10 cellular contexts compared by ENCODE assay signal in the genomic region with DNA sequence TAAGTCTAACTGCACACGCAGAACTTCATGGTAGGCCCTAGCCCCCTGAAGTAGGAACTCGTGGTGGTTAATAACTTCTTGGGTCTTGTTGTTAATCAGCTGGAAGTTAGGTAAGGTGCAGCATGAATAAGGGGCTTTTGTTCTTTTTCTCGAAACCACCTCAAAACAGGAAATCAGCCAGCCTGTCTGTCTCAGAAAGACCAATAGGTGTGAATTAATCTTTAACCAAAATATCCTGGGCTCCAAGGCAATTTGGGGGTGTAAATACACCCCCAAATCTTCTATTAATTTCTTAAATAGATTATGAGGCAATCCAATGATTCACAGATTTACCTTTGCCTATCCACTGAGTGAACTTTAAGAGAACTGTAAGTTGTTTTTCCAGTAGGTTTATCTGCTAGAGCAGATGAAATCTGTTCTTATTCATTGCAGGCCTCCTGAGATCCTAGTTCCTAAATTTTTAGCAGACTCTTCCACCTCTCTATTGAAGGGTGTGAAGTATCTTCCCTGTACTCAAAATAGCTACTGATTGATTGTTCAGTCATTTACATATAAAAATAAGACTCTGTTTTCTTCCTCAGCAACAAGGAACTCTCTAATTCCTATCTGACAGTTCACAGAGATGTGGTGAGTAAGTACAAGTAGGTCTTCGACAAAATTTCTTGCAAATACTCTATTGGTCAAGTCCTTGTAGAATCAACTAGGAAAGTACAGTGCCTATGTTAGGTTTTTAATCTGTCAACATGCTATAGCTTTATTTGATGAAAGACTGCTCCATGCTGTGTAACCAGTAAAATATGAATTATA.
A peak's percentile ranks its signal among the peaks of the same experiment; 100 is the strongest.
DNase-seq lines count a peak whose midpoint lies in the region; ATAC-seq and TF ChIP-seq lines count a peak whose summit lies in the region.
"Had no signal": no experiment of that assay in that cellular context is flagged by ENCODE, and none has a peak within 500 bp of the region (broad histone marks: within the 10 kb centered on the region; RNA-seq: fewer than 3 reads in every experiment).

No MANE protein-coding gene starts in this region.

- H3K27me3 Mint-ChIP-seq in CD8-positive, alpha-beta T cell (ENCODE audit: low read depth), result no peaks in the 10 kb centered on the region

- no peaks in the 10 kb centered on the region for H3K36me3 Mint-ChIP-seq in CD8-positive, alpha-beta T cell

- peaks cover 16% of the 10 kb centered on the region for H3K4me1 ChIP-seq in CD8-positive, alpha-beta T cell (ENCODE audit: insufficient read depth, low read length)
- H3K4me1 ChIP-seq in fibroblast of lung (ENCODE audit: control insufficient read depth, extremely low read depth, insufficient read depth, low read length), result no peaks in the 10 kb centered on the region
- no peaks in the 10 kb centered on the region for H3K4me1 ChIP-seq in colonic mucosa
- H3K4me1 ChIP-seq: foreskin keratinocyte had no signal

- no peaks in the 10 kb centered on the region for H3K9me3 ChIP-seq in CD8-positive, alpha-beta T cell (ENCODE audit: low read length)
- H3K9me3 ChIP-seq in fibroblast of lung (ENCODE audit: control insufficient read depth, insufficient read depth, low read depth, low read length) (no peaks in the 10 kb centered on the region), colonic mucosa (no peaks in the 10 kb centered on the region)

- DNase-seq in CD8-positive, alpha-beta T cell, result no peak
- DNase-seq in fibroblast of lung (ENCODE audit: low read depth in 2 of 2) (peak; percentile 17 to 50), omental fat pad (ENCODE audit: low spot score) (no peak), colonic mucosa (no peak), T1000 (lab: John Stamatoyannopoulos, UW) (no peak)
- no peak for DNase-seq in stimulated activated CD4-positive, alpha-beta T cell treated with anti-CD3 and anti-CD28 coated beads, Interleukin-2, amount 100 ng/mL, for 48 hours
- DNase-seq: foreskin keratinocyte, PC-3 had no signal

- no peak overlapping the region for H3K4me3 ChIP-seq in CD8-positive, alpha-beta T cell (ENCODE audit: low read depth, low read length)
- H3K4me3 ChIP-seq in fibroblast of lung (replicated peaks in 1 of 4; ENCODE audit: control extremely low read depth in 1 of 4, insufficient read depth in 1 of 4, low read depth in 3 of 4, low read length in 4 of 4) (no peak overlapping the region), colonic mucosa (no peak overlapping the region)

- intact Hi-C loops in CD8-positive, alpha-beta T cell (cut with DNase I, micrococcal nuclease), result no loop called here
- intact Hi-C loops in colonic mucosa (cut with DNase I), result no loop called here

- H3K4me2 ChIP-seq in fibroblast of lung (ENCODE audit: extremely low read depth, insufficient read depth, low read length), result no peak overlapping the region

- H3K4me1 Mint-ChIP-seq in CD8-positive, alpha-beta T cell (ENCODE audit: low read depth), result peaks cover 22% of the 10 kb centered on the region

- H3K4me3 Mint-ChIP-seq in CD8-positive, alpha-beta T cell, result no peak overlapping the region

- TF ChIP-seq CTCF in CD8-positive, alpha-beta T cell (IDR thresholded peaks at IDR 0.05), result no peak
- TF ChIP-seq CTCF in fibroblast of lung (conservative IDR thresholded peaks at IDR 0.05 in 1 of 2, IDR thresholded peaks at IDR 0.05 in 1 of 2; ENCODE audit: low read depth in 1 of 2, low read length in 2 of 2), result no peak
- TF ChIP-seq CTCF in omental fat pad (IDR thresholded peaks at IDR 0.05), result no peak
- no peak for TF ChIP-seq CTCF in colonic mucosa (IDR thresholded peaks at IDR 0.05)

- no peak for ATAC-seq in CD8-positive, alpha-beta T cell
- ATAC-seq in GM19455 (IDR thresholded peaks at IDR 0.05; ENCODE audit: unreplicated experiment) (peak; percentile 57), HG03135 (IDR thresholded peaks at IDR 0.05; ENCODE audit: unreplicated experiment) (peak; percentile 89), omental fat pad (ENCODE audit: low FRiP score) (no peak)
- ATAC-seq: foreskin keratinocyte, PC-3 had no signal

- POLR2A ChIA-PET in CD8-positive, alpha-beta T cell (lab: Charles Lee), result no interaction called here

- CTCF ChIA-PET in CD8-positive, alpha-beta T cell (lab: Charles Lee), result interaction anchor here (1.2 kb wide), 1 partner anchor 11 kb away, joined by 3 read pairs; no protein-coding TSS in a partner anchor

- no peak overlapping the region for H2AFZ ChIP-seq in fibroblast of lung (ENCODE audit: low read length)

- no peaks in the 10 kb centered on the region for H3K27me3 ChIP-seq in CD8-positive, alpha-beta T cell (ENCODE audit: insufficient read depth, low read length)
- H3K27me3 ChIP-seq in fibroblast of lung (ENCODE audit: control insufficient read depth, insufficient read depth, low read length), result no peaks in the 10 kb centered on the region
- no peaks in the 10 kb centered on the region for H3K27me3 ChIP-seq in colonic mucosa
- H3K27me3 ChIP-seq: foreskin keratinocyte had no signal

- no peaks in the 10 kb centered on the region for H3K79me2 ChIP-seq in fibroblast of lung (ENCODE audit: control insufficient read depth, insufficient read depth, low read length)

- H3K36me3 ChIP-seq in CD8-positive, alpha-beta T cell (ENCODE audit: insufficient read depth, low read length), result no peaks in the 10 kb centered on the region
- no peaks in the 10 kb centered on the region for H3K36me3 ChIP-seq in fibroblast of lung (ENCODE audit: control insufficient read depth, insufficient read depth, low read length)
- no peaks in the 10 kb centered on the region for H3K36me3 ChIP-seq in colonic mucosa

- no peaks in the 10 kb centered on the region for H4K20me1 ChIP-seq in fibroblast of lung (ENCODE audit: control insufficient read depth, extremely low read depth, insufficient read depth, low read length)

- H3K9me3 Mint-ChIP-seq in CD8-positive, alpha-beta T cell, result no peaks in the 10 kb centered on the region

- no peak overlapping the region for H3K27ac ChIP-seq in CD8-positive, alpha-beta T cell (ENCODE audit: low read depth, low read length)
- H3K27ac ChIP-seq in fibroblast of lung (ENCODE audit: insufficient read depth, low read length) (no peak overlapping the region), colonic mucosa (no peak overlapping the region)
- H3K27ac ChIP-seq: foreskin keratinocyte had no signal

- H3K27ac Mint-ChIP-seq in CD8-positive, alpha-beta T cell, result peak overlapping the region; percentile 81

- H3K9ac ChIP-seq in fibroblast of lung (ENCODE audit: insufficient read depth, low read length), result no peak overlapping the region
- H3K9ac ChIP-seq in colonic mucosa (ENCODE audit: low read depth in 2 of 2, low read length in 2 of 2), result no peak overlapping the region

Comparison
In these comparisons a context has a peak if more than half of its experiments do, and no peak if none do; other contexts are left out.
1. ATAC-seq: peak in GM19455 (single experiment) and HG03135 (single experiment); none in CD8-positive, alpha-beta T cell (single experiment) and omental fat pad (single experiment).
2. DNase-seq: peak in fibroblast of lung (2 of 2); none in CD8-positive, alpha-beta T cell (0 of 7), stimulated activated CD4-positive, alpha-beta T cell treated with anti-CD3 and anti-CD28 coated beads, Interleukin-2, amount 100 ng/mL, for 48 hours (0 of 2), omental fat pad (single experiment), colonic mucosa (single experiment) and T1000 (single experiment).